In genomic region chr1:230475856-230476621, GRCh38 we compare ENCODE assay signal across 1 cellular context. TPM values are rescaled to one million over a fixed set of nuclear protein-coding genes. Genes with fewer than 3 reads are reported as not detected.
"Had no signal": no experiment of that assay in that cellular context is flagged by ENCODE, and none has a peak within 500 bp of the region (broad histone marks: within the 10 kb centered on the region; RNA-seq: fewer than 3 reads in every experiment).

No MANE protein-coding gene starts in this region.

RNA-seq across cellular contexts. Expression of gene PGBD5, which starts 49.9 kb away (rescaled TPM):
- total RNA-seq: activated naive CD8-positive, alpha-beta T cell treated with anti-CD3 and anti-CD28 coated beads for 36 hours had no signal
